15 cellular contexts compared by ENCODE assay signal in genomic region chr21:41763398-41763931, GRCh38. TPM values are rescaled to one million over a fixed set of nuclear protein-coding genes. Genes with fewer than 3 reads are reported as not detected.
DNase-seq lines count a peak whose midpoint lies in the region; ATAC-seq and TF ChIP-seq lines count a peak whose summit lies in the region.
"Had no signal": no experiment of that assay in that cellular context is flagged by ENCODE, and none has a peak within 500 bp of the region (broad histone marks: within the 10 kb centered on the region; RNA-seq: fewer than 3 reads in every experiment).

No MANE protein-coding gene starts in this region.

- H3K36me3 Mint-ChIP-seq in GM23338 (ENCODE audit: low read depth) = no peaks in the 10 kb centered on the region; the same call in 2 of the 3 replicates
- H3K36me3 Mint-ChIP-seq: T-cell had no signal

- peak in 1 of 4 donors; percentile 21 for TF ChIP-seq POLR2A in esophagus squamous epithelium (IDR thresholded peaks at IDR 0.05)

- intact Hi-C loops in PC-3 (cut with micrococcal nuclease) (loop anchor here (10.0 kb wide), 1 partner anchor 171 kb away; no protein-coding TSS in a partner anchor), esophagus squamous epithelium (cut with DNase I) (no loop called here)

- no peak overlapping the region for H3K23ac ChIP-seq in trophoblast cell (ENCODE audit: low read length)

- H4K20me1 ChIP-seq in GM23338 (replicated peaks; ENCODE audit: insufficient read depth) (peaks cover 24% of the 10 kb centered on the region), PC-3 (ENCODE audit: low read length) (peaks cover 82% of the 10 kb centered on the region)

- peaks cover 69% of the 10 kb centered on the region for H3K4me1 Mint-ChIP-seq in GM23338

- WGBS in esophagus squamous epithelium, 2 donors = 8 to 13% methylated on average over 14 to 15 of the region's 21 CpGs
- no CpG with 5 or more reads among the region's 21 CpGs for WGBS in trophoblast cell (ENCODE audit: extremely low coverage, insufficient coverage, insufficient read length)

- H3K79me2 ChIP-seq in GM23338 (replicated peaks; ENCODE audit: insufficient read depth) (peaks cover 47% of the 10 kb centered on the region), PC-3 (ENCODE audit: low read length) (peaks cover 93% of the 10 kb centered on the region), trophoblast cell (ENCODE audit: control insufficient read depth, insufficient read depth, low read length, poor library complexity) (peaks cover 9% of the 10 kb centered on the region)

- H4K91ac ChIP-seq in trophoblast cell (ENCODE audit: low read depth, low read length) = no peak overlapping the region

- peak overlapping the region; percentile 33 for H3K18ac ChIP-seq in trophoblast cell (ENCODE audit: low read length)

- no peak overlapping the region for H2AK5ac ChIP-seq in trophoblast cell (ENCODE audit: low read length)

- TF ChIP-seq CTCF in GM23338 (conservative IDR thresholded peaks at IDR 0.05; ENCODE audit: low read depth in 2 of 2) (no peak), PC-3 (conservative IDR thresholded peaks at IDR 0.05; ENCODE audit: low read depth, low read length) (no peak), esophagus squamous epithelium (IDR thresholded peaks at IDR 0.05) (no peak)

- H3K4me1 ChIP-seq in GM23338 (ENCODE audit: insufficient read depth) (peaks cover 68% of the 10 kb centered on the region), PC-3 (ENCODE audit: insufficient read depth, low read length) (peaks cover 66% of the 10 kb centered on the region), esophagus squamous epithelium (peaks cover 25 to 88% (median 43%) of the 10 kb centered on the region in 3 donors), trophoblast cell (ENCODE audit: control insufficient read depth in 1 of 2, insufficient read depth in 2 of 2, low read length in 2 of 2) (peaks cover 42 to 49% of the 10 kb centered on the region in 2 experiments)

- CTCF ChIA-PET in PC-3 (lab: Charles Lee) = no interaction called here

- H3K27me3 ChIP-seq in GM23338 (ENCODE audit: insufficient read depth) (peaks cover 84% of the 10 kb centered on the region), PC-3 (ENCODE audit: low read length) (no peaks in the 10 kb centered on the region), esophagus squamous epithelium (peaks cover 0 to 97% (median 9%) of the 10 kb centered on the region in 4 donors), trophoblast cell (ENCODE audit: insufficient read depth, low read length) (peaks cover 10% of the 10 kb centered on the region)

- H3K9ac ChIP-seq in PC-3 (ENCODE audit: low read length) (peak overlapping the region; percentile 94), trophoblast cell (ENCODE audit: low read length) (no peak overlapping the region)

- H3K9me2 ChIP-seq in GM23338 (ENCODE audit: insufficient read depth) (no peaks in the 10 kb centered on the region), PC-3 (replicated peaks; ENCODE audit: low read length) (no peaks in the 10 kb centered on the region)

- H3K9me3 Mint-ChIP-seq in GM23338 = 0 out of 3 replicates have a peak, but pooled peaks cover 2% of the 10 kb centered on the region
- H3K9me3 Mint-ChIP-seq: T-cell had no signal

- H3K14ac ChIP-seq in trophoblast cell (ENCODE audit: low read length) = no peak overlapping the region

- peak overlapping the region; percentile 12 for H2BK5ac ChIP-seq in trophoblast cell (ENCODE audit: low read depth, low read length, poor library complexity)

- no TSS peak for BruUV-seq in PC-3 (replicated peaks; lab: Mats Ljungman, UMichigan)

- H3K4me3 ChIP-seq in GM23338 (peak overlapping the region; percentile 57), PC-3 (ENCODE audit: low read length) (peak overlapping the region; percentile 94), esophagus squamous epithelium (peak overlapping the region; percentile 52 to 80 (median 64)), trophoblast cell (ENCODE audit: low read depth, low read length) (no peak overlapping the region)

- H4K8ac ChIP-seq in trophoblast cell (ENCODE audit: low read depth, low read length) = peak overlapping the region; percentile 22

- H3K9me3 ChIP-seq in PC-3 (ENCODE audit: low read length) (no peaks in the 10 kb centered on the region), esophagus squamous epithelium (no peaks in the 10 kb centered on the region), trophoblast cell (ENCODE audit: insufficient read depth, low read depth, low read length) (peaks cover 3% of the 10 kb centered on the region)

- peak overlapping the region; percentile 78 for H3K4me3 Mint-ChIP-seq in GM23338
- H3K4me3 Mint-ChIP-seq: T-cell had no signal

- no peak overlapping the region for H3K27ac ChIP-seq in GM23338 (ENCODE audit: low read depth)
- H3K27ac ChIP-seq in PC-3 (ENCODE audit: low read length) = peak overlapping the region; percentile 97
- H3K27ac ChIP-seq in esophagus squamous epithelium = peak overlapping the region; percentile 89 to 97 (median 96)
- peak overlapping the region; percentile 40 for H3K27ac ChIP-seq in trophoblast cell (ENCODE audit: low read depth, low read length)

- peak overlapping the region; percentile 6 for H3K4ac ChIP-seq in trophoblast cell (ENCODE audit: low read depth, low read length)

- POLR2A ChIA-PET in PC-3 (lab: Charles Lee; ENCODE audit: unreplicated experiment) = no interaction called here

- no peak overlapping the region for H2BK120ac ChIP-seq in trophoblast cell (ENCODE audit: insufficient read depth, low read length, poor library complexity)

- H3K27ac Mint-ChIP-seq in GM23338 = no peak overlapping the region
- H3K27ac Mint-ChIP-seq: T-cell had no signal

- no peak overlapping the region for H2BK12ac ChIP-seq in trophoblast cell (ENCODE audit: low read length)

- H3K36me3 ChIP-seq in GM23338 (ENCODE audit: insufficient read depth) (no peaks in the 10 kb centered on the region; the same call in 1 of the 2 replicates), PC-3 (ENCODE audit: low read depth, low read length) (peaks cover 66% of the 10 kb centered on the region), esophagus squamous epithelium (peaks cover 0 to 14% (median 0%) of the 10 kb centered on the region in 3 donors), trophoblast cell (ENCODE audit: control insufficient read depth in 1 of 2, insufficient read depth in 2 of 2, low read length in 2 of 2) (no peaks in the 10 kb centered on the region)

- H3K4me2 ChIP-seq in GM23338 (peak overlapping the region; percentile 93), PC-3 (ENCODE audit: low read length) (peak overlapping the region; percentile 98), trophoblast cell (ENCODE audit: low read length) (peak overlapping the region; percentile 36)

- peaks cover 82% of the 10 kb centered on the region for H3K27me3 Mint-ChIP-seq in GM23338 (ENCODE audit: insufficient read depth, low read depth, poor library complexity)

- no peak overlapping the region for H4K12ac ChIP-seq in trophoblast cell (ENCODE audit: low read depth, low read length)

- DNase-seq in GM23338 (ENCODE audit: low spot score) (peak; percentile 72), PC-3 (peak; percentile 50), esophagus squamous epithelium (lab: John Stamatoyannopoulos, UW) (no peak), trophoblast cell (peak in 1 of 2 donors; percentile 38), NCI-H345 (lab: John Stamatoyannopoulos, UW) (no peak), NCI-H1048 (lab: John Stamatoyannopoulos, UW) (no peak), NOMO-1 treated with dmso at 0.1 percent for 144 hours (lab: John Stamatoyannopoulos, UW; ENCODE audit: unreplicated experiment) (no peak), NCI-H226 (no peak)
- DNase-seq: activated effector memory CD4-positive, alpha-beta T cell treated with anti-CD3 and anti-CD28 coated beads, Interleukin-2, amount 50 U/mL, for 16 hours; cerebellar nuclear complex; foreskin fibroblast; NK-92 treated with Interleukin-12 subunit alpha and Interleukin-12 subunit beta, amount 100 ng/mL, for 24 hours; stimulated activated CD8-positive, alpha-beta memory T cell treated with anti-CD3 and anti-CD28 coated beads, Interleukin-4, amount 100 ng/mL, for 48 hours; T-cell had no signal

- H3K79me1 ChIP-seq in trophoblast cell (ENCODE audit: low read length) = peaks cover 13% of the 10 kb centered on the region

- H3F3A ChIP-seq in GM23338 (replicated peaks; ENCODE audit: low read depth) = peaks cover 3% of the 10 kb centered on the region; the same call in 1 of the 2 replicates
- H3F3A ChIP-seq in PC-3 (ENCODE audit: low read length, unreplicated experiment) = peaks cover 37% of the 10 kb centered on the region

- H2AFZ ChIP-seq in GM23338 (no peak overlapping the region), PC-3 (ENCODE audit: low read length) (no peak overlapping the region), trophoblast cell (ENCODE audit: insufficient read depth, low read length, poor library complexity) (no peak overlapping the region)

- ATAC-seq in GM23338 = peak; percentile 7; the same call in 2 of the 3 replicates
- ATAC-seq in PC-3 = no peak
- ATAC-seq: left lobe of liver, T-cell had no signal

RNA-seq across cellular contexts. Expression of gene RIPK4, which starts 3.4 kb away (rescaled TPM):
- 9.2 and 9.9 TPM in 2 replicates for total RNA-seq in GM23338 (2014; rRNA removed; shearing (Covaris generic))
- 2.5 and 2.7 TPM in 2 replicates for polyA plus RNA-seq in GM23338 (2016; fragmentation: Nextera tagmentation; extraction: Ambion mirVana)
- total RNA-seq in PC-3 (2014; rRNA removed) = 252 and 333 TPM in 2 replicates
- total RNA-seq in esophagus squamous epithelium = 10 to 100 TPM; 41.1 to 93.5 (median 68.8) TPM
- 2.6 and 2.7 TPM in 2 replicates for polyA plus RNA-seq in trophoblast cell (2013)

Comparison
In these comparisons a context has a peak if more than half of its experiments do, and no peak if none do; other contexts are left out.
1. DNase-seq: peak in GM23338 (single experiment) and PC-3 (single experiment); none in esophagus squamous epithelium (single experiment), NCI-H345 (single experiment), NCI-H1048 (single experiment), NOMO-1 treated with dmso at 0.1 percent for 144 hours (single experiment) and NCI-H226 (single experiment).
2. H3K4me2 ChIP-seq: peak in every context shown above with its lines; median percentile 98 in PC-3; 93 in GM23338; 36 in trophoblast cell.